30 cellular contexts compared by ENCODE assay signal in genomic region chr9:34405719-34406118, GRCh38. TPM values are rescaled to one million over a fixed set of nuclear protein-coding genes. Genes with fewer than 3 reads are reported as not detected.
DNase-seq lines count a peak whose midpoint lies in the region; ATAC-seq, FAIRE-seq and TF ChIP-seq lines count a peak whose summit lies in the region.
"Had no signal": no experiment of that assay in that cellular context is flagged by ENCODE, and none has a peak within 500 bp of the region (broad histone marks: within the 10 kb centered on the region; RNA-seq: fewer than 3 reads in every experiment).

No MANE protein-coding gene starts in this region.

- H3K36me3 Mint-ChIP-seq in T-cell, result peaks cover 25% of the 10 kb centered on the region

- in situ Hi-C loops in astrocyte of the spinal cord (cut with HindIII; ENCODE audit: low sequenced_read_pairs), result no loop called here

- no peak overlapping the region for H3K27ac Mint-ChIP-seq in T-cell

- TF ChIP-seq CTCF in astrocyte of the spinal cord (IDR thresholded peaks at IDR 0.05; ENCODE audit: low read depth, low read length), result no peak

- H3K4me3 ChIP-seq in astrocyte of the spinal cord (ENCODE audit: low read depth, low read length), result no peak overlapping the region
- H3K4me3 ChIP-seq: heart right ventricle, smooth muscle cell had no signal

- no peaks in the 10 kb centered on the region for H3K9me3 Mint-ChIP-seq in T-cell
- H3K9me3 Mint-ChIP-seq: naive B cell had no signal

- no peak for TF ChIP-seq POLR2A in H54 (IDR thresholded peaks at IDR 0.05; ENCODE audit: low read depth, low read length)

- H3K4me3 Mint-ChIP-seq in T-cell, result no peak overlapping the region
- H3K4me3 Mint-ChIP-seq: naive B cell had no signal

- CTCF ChIA-PET in T-cell (lab: Charles Lee), result interaction anchor here in 1 of 2 donors (0.5 kb wide), 1 partner anchor 138 kb away, joined by 5 read pairs; no protein-coding TSS in a partner anchor

- FAIRE-seq in H54 (lab: Jason Lieb, UNC), result no peak
- FAIRE-seq: bronchial epithelial cell, endometrium had no signal

- POLR2A ChIA-PET in T-cell (lab: Charles Lee), result no interaction called here

- no peaks in the 10 kb centered on the region for H3K4me1 Mint-ChIP-seq in T-cell
- H3K4me1 Mint-ChIP-seq: naive B cell had no signal

- no peaks in the 10 kb centered on the region for H3K27me3 Mint-ChIP-seq in T-cell
- H3K27me3 Mint-ChIP-seq: naive B cell had no signal

- DNase-seq in AG08395 (ENCODE audit: low spot score) (peak; percentile 54), H54 (ENCODE audit: insufficient read length, low spot score) (peak; percentile 66), astrocyte of the spinal cord (ENCODE audit: low read depth, low spot score) (peak; percentile 71), iris pigment epithelial cell (ENCODE audit: low read depth) (peak; percentile 68), T-cell (no peak), posterior vena cava (ENCODE audit: low spot score) (no peak), NCI-H82 (lab: John Stamatoyannopoulos, UW) (no peak), COLO668 (lab: John Stamatoyannopoulos, UW; ENCODE audit: unreplicated experiment) (no peak)
- DNase-seq: activated gamma-delta T cell treated with Interleukin-2 at 50 U/mL for 16 hours; GF-D8; GOT3; heart right ventricle; KG1; left cardiac atrium; mesendoderm; naive B cell; NCI-H146; NCI-H2171; NCI-H524; NK-92 treated with Interleukin-12 subunit alpha and Interleukin-12 subunit beta, amount 100 ng/mL, for 24 hours; SIG-M5; stimulated activated CD4-positive, alpha-beta T cell treated with anti-CD3 and anti-CD28 coated beads, Interleukin-2, amount 100 ng/mL, for 24 hours; T-helper 1 cell had no signal

- intact Hi-C loops in posterior vena cava (cut with DNase I), result loop anchor here (2.0 to 10.0 kb wide), 5 partner anchors 99 to 189 kb away; partner anchors contain the start of gene CNTFR (in 1 of the 2)

- ATAC-seq in T-cell (replicated peaks in 1 of 4), result no peak
- ATAC-seq: heart right ventricle, left cardiac atrium had no signal

RNA-seq across cellular contexts. Expression of gene MYORG, which starts 29.0 kb away (rescaled TPM):
- total RNA-seq in T-cell (1 to 10 TPM in 3 of 5 donors, under 1 TPM in 2; 0.72 to 2.3 (median 1.6) TPM), posterior vena cava (10 to 100 TPM; 12.0 to 30.6 TPM)

RNA-seq across cellular contexts. Expression of gene FAM219A, which starts 52.7 kb away (rescaled TPM):
- total RNA-seq in T-cell (10 to 100 TPM; 10.7 to 20.7 (median 18.7) TPM), posterior vena cava (10 to 100 TPM; 26.3 to 39.3 TPM)

RNA-seq across cellular contexts. Expression of gene DNAI1, which starts 52.9 kb away (rescaled TPM):
- total RNA-seq in T-cell, result not detected
- total RNA-seq in posterior vena cava, result not detected
- total RNA-seq: A673, bronchial epithelial cell, HT-29, omental fat pad, smooth muscle cell, urinary bladder had no signal

Comparison
In these comparisons a context has a peak if more than half of its experiments do, and no peak if none do; other contexts are left out.
1. DNase-seq: peak in AG08395 (single experiment), H54 (single experiment), astrocyte of the spinal cord (single experiment) and iris pigment epithelial cell (single experiment); none in T-cell (0 of 34), posterior vena cava (single experiment), NCI-H82 (single experiment) and COLO668 (single experiment).